Comparison of ENCODE assay signal across 21 cellular contexts in genomic region chr4:73379946-73380345, GRCh38. TPM values are rescaled to one million over a fixed set of nuclear protein-coding genes. Genes with fewer than 3 reads are reported as not detected.
DNase-seq lines count a peak whose midpoint lies in the region; ATAC-seq, FAIRE-seq and TF ChIP-seq lines count a peak whose summit lies in the region.
"Had no signal": no experiment of that assay in that cellular context is flagged by ENCODE, and none has a peak within 500 bp of the region (broad histone marks: within the 10 kb centered on the region; RNA-seq: fewer than 3 reads in every experiment).

No MANE protein-coding gene starts in this region.

- H3K9me3 Mint-ChIP-seq in activated T-cell treated with anti-CD3 and anti-CD28 coated beads, Interleukin-2, amount 50 U/mL, for 72 hours: no peaks in the 10 kb centered on the region

- DNase-seq in HPDE6-E6E7 (ENCODE audit: extremely low spot score): peak; percentile 23
- DNase-seq in mammary epithelial cell: peak; percentile 45
- DNase-seq in foreskin keratinocyte: peak; percentile 20 to 36
- no peak for DNase-seq in right lobe of liver
- DNase-seq in activated T-cell treated with anti-CD3 and anti-CD28 coated beads, Interleukin-2, amount 50 U/mL, for 72 hours: no peak
- DNase-seq in AG20443 (ENCODE audit: low spot score): no peak
- no peak for DNase-seq in GM19239 (ENCODE audit: insufficient read length, low spot score)
- DNase-seq: 8988T; ACHN; C1 segment of cervical spinal cord; Caco-2; CD4-positive, alpha-beta memory T cell; DMS153; DND-41; GM23248; H7; HCEC 1CT had no signal

- H3K36me3 ChIP-seq in mammary epithelial cell (ENCODE audit: insufficient read depth, low read length) (no peaks in the 10 kb centered on the region), right lobe of liver (no peaks in the 10 kb centered on the region)

- dilution Hi-C loops in mammary epithelial cell (cut with HindIII; ENCODE audit: low sequenced_read_pairs): no loop called here

- H3K27me3 ChIP-seq in mammary epithelial cell (ENCODE audit: insufficient read depth, low read length) (peaks cover 2% of the 10 kb centered on the region), foreskin keratinocyte (peaks cover 11% of the 10 kb centered on the region), right lobe of liver (no peaks in the 10 kb centered on the region)

- no peaks in the 10 kb centered on the region for H3K79me2 ChIP-seq in mammary epithelial cell (ENCODE audit: insufficient read depth, low read length)

- CTCF ChIA-PET in mammary epithelial cell (lab: Charles Lee; ENCODE audit: low non-redundant PET): no interaction called here

- no peak for FAIRE-seq in GM19239 (lab: Jason Lieb, UNC)
- FAIRE-seq: A549, GM12892, H1 had no signal

- no peak overlapping the region for H3K9ac ChIP-seq in mammary epithelial cell (ENCODE audit: insufficient read depth, low read length)
- H3K9ac ChIP-seq: GM23248 had no signal

- H3K4me3 Mint-ChIP-seq in activated T-cell treated with anti-CD3 and anti-CD28 coated beads, Interleukin-2, amount 50 U/mL, for 72 hours: no peak overlapping the region
- H3K4me3 Mint-ChIP-seq: CD4-positive, alpha-beta memory T cell had no signal

- H3K4me3 ChIP-seq in mammary epithelial cell (replicated peaks in 1 of 3; ENCODE audit: insufficient read depth in 1 of 3, low read depth in 2 of 3, low read length in 3 of 3) (no peak overlapping the region), right lobe of liver (no peak overlapping the region)
- H3K4me3 ChIP-seq: A549, GM23248 had no signal

- no peak overlapping the region for H3K27ac ChIP-seq in mammary epithelial cell (ENCODE audit: insufficient read depth, low read depth, low read length)
- no peak overlapping the region for H3K27ac ChIP-seq in foreskin keratinocyte
- peak overlapping the region in 2 of 3 donors; percentile 77 to 79 for H3K27ac ChIP-seq in right lobe of liver
- H3K27ac ChIP-seq: A549, GM23248 had no signal

- no peak overlapping the region for H3K27ac Mint-ChIP-seq in activated T-cell treated with anti-CD3 and anti-CD28 coated beads, Interleukin-2, amount 50 U/mL, for 72 hours
- H3K27ac Mint-ChIP-seq: CD4-positive, alpha-beta memory T cell had no signal

- intact Hi-C loops in mammary epithelial cell (cut with micrococcal nuclease): no loop called here
- intact Hi-C loops in right lobe of liver (cut with DNase I): no loop called here

- TF ChIP-seq CTCF in mammary epithelial cell (conservative IDR thresholded peaks at IDR 0.05 in 1 of 2, IDR thresholded peaks at IDR 0.05 in 1 of 2; ENCODE audit: extremely low read depth in 1 of 2, insufficient read depth in 1 of 2, low read depth in 1 of 2, low read length in 2 of 2) (no peak), foreskin keratinocyte (conservative IDR thresholded peaks at IDR 0.05) (no peak), right lobe of liver (IDR thresholded peaks at IDR 0.05) (no peak)

- ATAC-seq in foreskin keratinocyte (no peak), right lobe of liver (no peak)
- no peak for ATAC-seq in activated T-cell treated with anti-CD3 and anti-CD28 coated beads, Interleukin-2, amount 50 U/mL, for 72 hours (replicated peaks in 1 of 2)
- ATAC-seq: A549 had no signal

- in situ Hi-C loops in mammary epithelial cell (cut with MboI; ENCODE audit: low sequenced_read_pairs in 2 of 2): no loop called here

- no peaks in the 10 kb centered on the region for H3K4me1 Mint-ChIP-seq in activated T-cell treated with anti-CD3 and anti-CD28 coated beads, Interleukin-2, amount 50 U/mL, for 72 hours (ENCODE audit: low read depth)
- H3K4me1 Mint-ChIP-seq: CD4-positive, alpha-beta memory T cell had no signal

- TF ChIP-seq POLR2A in right lobe of liver (IDR thresholded peaks at IDR 0.05): no peak

- H3K27me3 Mint-ChIP-seq in activated T-cell treated with anti-CD3 and anti-CD28 coated beads, Interleukin-2, amount 50 U/mL, for 72 hours (ENCODE audit: low read depth): no peaks in the 10 kb centered on the region

- H3K4me2 ChIP-seq in mammary epithelial cell (ENCODE audit: insufficient read depth, low read depth, low read length): peak overlapping the region; percentile 18
- H3K4me2 ChIP-seq: A549 had no signal

- no TSS peak for BruUV-seq in mammary epithelial cell (replicated peaks; lab: Mats Ljungman, UMichigan)

- no peak overlapping the region for H2AFZ ChIP-seq in mammary epithelial cell (ENCODE audit: low read depth, low read length)
- H2AFZ ChIP-seq: GM23248 had no signal

- no peaks in the 10 kb centered on the region for H3K9me3 ChIP-seq in mammary epithelial cell (replicated peaks; ENCODE audit: insufficient read depth, low read length)
- H3K9me3 ChIP-seq in right lobe of liver: no peaks in the 10 kb centered on the region
- H3K9me3 ChIP-seq: A549, Caco-2 had no signal

- H4K20me1 ChIP-seq in mammary epithelial cell (ENCODE audit: insufficient read depth, low read length): no peaks in the 10 kb centered on the region

- H3K4me1 ChIP-seq in mammary epithelial cell (ENCODE audit: insufficient read depth, low read length) (no peaks in the 10 kb centered on the region), foreskin keratinocyte (peaks cover 3% of the 10 kb centered on the region), right lobe of liver (peaks cover 0 to 84% (median 15%) of the 10 kb centered on the region in 4 donors)
- H3K4me1 ChIP-seq: A549, Caco-2 had no signal

- H3K36me3 Mint-ChIP-seq in activated T-cell treated with anti-CD3 and anti-CD28 coated beads, Interleukin-2, amount 50 U/mL, for 72 hours (ENCODE audit: insufficient read depth in 2 of 2): no peaks in the 10 kb centered on the region
- H3K36me3 Mint-ChIP-seq: CD4-positive, alpha-beta memory T cell had no signal

RNA-seq across cellular contexts. Expression of gene ALB, which starts 24.1 kb away (rescaled TPM):
- total RNA-seq in mammary epithelial cell (not detected), foreskin keratinocyte (not detected in 2 replicates), right lobe of liver (over 10,000 TPM; 46,361 to 117,834 (median 75,397) TPM)
- polyA plus RNA-seq in mammary epithelial cell (not detected), foreskin keratinocyte (not detected in 2 replicates)
- not detected for polyA minus RNA-seq in mammary epithelial cell
- under 1 TPM in 1 of 2 donors, not detected in 1; 0.42 TPM for total RNA-seq in activated T-cell treated with anti-CD3 and anti-CD28 coated beads, Interleukin-2, amount 50 U/mL, for 72 hours
- total RNA-seq: CD4-positive, alpha-beta memory T cell; GM23248; H1 had no signal
- polyA plus RNA-seq: BJ; CD4-positive, alpha-beta memory T cell; GM23248 had no signal

RNA-seq across cellular contexts. Expression of gene AFP, which starts 56.1 kb away (rescaled TPM):
- total RNA-seq in mammary epithelial cell: not detected
- 0.09 TPM for polyA plus RNA-seq in mammary epithelial cell
- not detected for polyA minus RNA-seq in mammary epithelial cell
- total RNA-seq in foreskin keratinocyte: 0.42 TPM in 1 of 2 replicates, not detected in the other
- 0.37 and 0.57 TPM in 2 replicates for polyA plus RNA-seq in foreskin keratinocyte
- 1 to 10 TPM in 4 of 6 experiments, under 1 TPM in 1, not detected in 1; 0.78 to 3.8 (median 3.4) TPM for total RNA-seq in right lobe of liver
- not detected for total RNA-seq in activated T-cell treated with anti-CD3 and anti-CD28 coated beads, Interleukin-2, amount 50 U/mL, for 72 hours
- total RNA-seq: CD4-positive, alpha-beta memory T cell; GM23248 had no signal
- polyA plus RNA-seq: CD4-positive, alpha-beta memory T cell had no signal

Comparison
In these comparisons a context has a peak if more than half of its experiments do, and no peak if none do; other contexts are left out.
1. DNase-seq: peak in HPDE6-E6E7 (single experiment), mammary epithelial cell (single experiment) and foreskin keratinocyte (2 of 2); none in right lobe of liver (0 of 3), activated T-cell treated with anti-CD3 and anti-CD28 coated beads, Interleukin-2, amount 50 U/mL, for 72 hours (0 of 2), AG20443 (single experiment) and GM19239 (single experiment).
2. H3K27ac ChIP-seq: peak in right lobe of liver (2 of 3); none in mammary epithelial cell (single experiment) and foreskin keratinocyte (single experiment).
3. RNA of gene ALB, which starts 24.1 kb away (total RNA-seq): 46,361 to 117,834 TPM in right lobe of liver; 0.42 TPM in activated T-cell treated with anti-CD3 and anti-CD28 coated beads, Interleukin-2, amount 50 U/mL, for 72 hours, not detected in mammary epithelial cell and not detected in foreskin keratinocyte; every median in the first group is over 1,000 times any median in the second.